Comparison of ENCODE assay signal across 1 cellular context in the genomic region with DNA sequence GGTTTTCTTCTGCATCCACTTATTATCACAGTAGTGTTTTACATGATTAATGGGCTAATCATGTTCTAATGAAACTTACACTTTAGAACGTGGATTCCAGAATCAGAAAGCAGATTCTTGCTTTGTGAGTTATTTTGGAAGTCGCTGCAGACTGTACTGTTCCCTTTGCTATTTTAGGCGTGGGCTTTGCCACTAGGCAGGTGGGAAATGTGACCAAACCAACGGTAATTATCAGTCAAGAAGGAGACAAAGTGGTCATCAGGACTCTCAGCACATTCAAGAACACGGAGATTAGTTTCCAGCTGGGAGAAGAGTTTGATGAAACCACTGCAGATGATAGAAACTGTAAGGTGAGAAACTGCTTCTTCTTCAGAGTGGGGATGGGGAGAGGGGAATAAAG.
TF ChIP-seq lines count a peak whose summit lies in the region.

No MANE protein-coding gene starts in this region.

TF ChIP-seq in GM23338, 12 proteins besides CTCF, POLR2A, EP300 and RAD21 (continued from another document):
- TF ChIP-seq, protein P1, sequence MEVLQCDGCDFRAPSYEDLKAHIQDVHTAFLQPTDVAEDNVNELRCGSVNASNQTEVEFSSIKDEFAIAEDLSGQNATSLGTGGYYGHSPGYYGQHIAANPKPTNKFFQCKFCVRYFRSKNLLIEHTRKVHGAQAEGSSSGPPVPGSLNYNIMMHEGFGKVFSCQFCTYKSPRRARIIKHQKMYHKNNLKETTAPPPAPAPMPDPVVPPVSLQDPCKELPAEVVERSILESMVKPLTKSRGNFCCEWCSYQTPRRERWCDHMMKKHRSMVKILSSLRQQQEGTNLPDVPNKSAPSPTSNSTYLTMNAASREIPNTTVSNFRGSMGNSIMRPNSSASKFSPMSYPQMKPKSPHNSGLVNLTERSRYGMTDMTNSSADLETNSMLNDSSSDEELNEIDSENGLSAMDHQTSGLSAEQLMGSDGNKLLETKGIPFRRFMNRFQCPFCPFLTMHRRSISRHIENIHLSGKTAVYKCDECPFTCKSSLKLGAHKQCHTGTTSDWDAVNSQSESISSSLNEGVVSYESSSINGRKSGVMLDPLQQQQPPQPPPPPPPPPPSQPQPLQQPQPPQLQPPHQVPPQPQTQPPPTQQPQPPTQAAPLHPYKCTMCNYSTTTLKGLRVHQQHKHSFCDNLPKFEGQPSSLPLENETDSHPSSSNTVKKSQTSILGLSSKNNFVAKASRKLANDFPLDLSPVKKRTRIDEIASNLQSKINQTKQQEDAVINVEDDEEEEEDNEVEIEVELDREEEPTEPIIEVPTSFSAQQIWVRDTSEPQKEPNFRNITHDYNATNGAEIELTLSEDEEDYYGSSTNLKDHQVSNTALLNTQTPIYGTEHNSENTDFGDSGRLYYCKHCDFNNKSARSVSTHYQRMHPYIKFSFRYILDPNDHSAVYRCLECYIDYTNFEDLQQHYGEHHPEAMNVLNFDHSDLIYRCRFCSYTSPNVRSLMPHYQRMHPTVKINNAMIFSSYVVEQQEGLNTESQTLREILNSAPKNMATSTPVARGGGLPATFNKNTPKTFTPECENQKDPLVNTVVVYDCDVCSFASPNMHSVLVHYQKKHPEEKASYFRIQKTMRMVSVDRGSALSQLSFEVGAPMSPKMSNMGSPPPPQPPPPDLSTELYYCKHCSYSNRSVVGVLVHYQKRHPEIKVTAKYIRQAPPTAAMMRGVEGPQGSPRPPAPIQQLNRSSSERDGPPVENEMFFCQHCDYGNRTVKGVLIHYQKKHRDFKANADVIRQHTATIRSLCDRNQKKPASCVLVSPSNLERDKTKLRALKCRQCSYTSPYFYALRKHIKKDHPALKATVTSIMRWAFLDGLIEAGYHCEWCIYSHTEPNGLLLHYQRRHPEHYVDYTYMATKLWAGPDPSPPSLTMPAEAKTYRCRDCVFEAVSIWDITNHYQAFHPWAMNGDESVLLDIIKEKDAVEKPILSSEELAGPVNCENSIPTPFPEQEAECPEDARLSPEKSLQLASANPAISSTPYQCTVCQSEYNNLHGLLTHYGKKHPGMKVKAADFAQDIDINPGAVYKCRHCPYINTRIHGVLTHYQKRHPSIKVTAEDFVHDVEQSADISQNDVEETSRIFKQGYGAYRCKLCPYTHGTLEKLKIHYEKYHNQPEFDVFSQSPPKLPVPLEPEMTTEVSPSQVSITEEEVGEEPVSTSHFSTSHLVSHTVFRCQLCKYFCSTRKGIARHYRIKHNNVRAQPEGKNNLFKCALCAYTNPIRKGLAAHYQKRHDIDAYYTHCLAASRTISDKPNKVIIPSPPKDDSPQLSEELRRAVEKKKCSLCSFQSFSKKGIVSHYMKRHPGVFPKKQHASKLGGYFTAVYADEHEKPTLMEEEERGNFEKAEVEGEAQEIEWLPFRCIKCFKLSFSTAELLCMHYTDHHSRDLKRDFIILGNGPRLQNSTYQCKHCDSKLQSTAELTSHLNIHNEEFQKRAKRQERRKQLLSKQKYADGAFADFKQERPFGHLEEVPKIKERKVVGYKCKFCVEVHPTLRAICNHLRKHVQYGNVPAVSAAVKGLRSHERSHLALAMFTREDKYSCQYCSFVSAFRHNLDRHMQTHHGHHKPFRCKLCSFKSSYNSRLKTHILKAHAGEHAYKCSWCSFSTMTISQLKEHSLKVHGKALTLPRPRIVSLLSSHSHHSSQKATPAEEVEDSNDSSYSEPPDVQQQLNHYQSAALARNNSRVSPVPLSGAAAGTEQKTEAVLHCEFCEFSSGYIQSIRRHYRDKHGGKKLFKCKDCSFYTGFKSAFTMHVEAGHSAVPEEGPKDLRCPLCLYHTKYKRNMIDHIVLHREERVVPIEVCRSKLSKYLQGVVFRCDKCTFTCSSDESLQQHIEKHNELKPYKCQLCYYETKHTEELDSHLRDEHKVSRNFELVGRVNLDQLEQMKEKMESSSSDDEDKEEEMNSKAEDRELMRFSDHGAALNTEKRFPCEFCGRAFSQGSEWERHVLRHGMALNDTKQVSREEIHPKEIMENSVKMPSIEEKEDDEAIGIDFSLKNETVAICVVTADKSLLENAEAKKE (CRISPR knock-in tag; IDR thresholded peaks at IDR 0.05) = no peak
- TF ChIP-seq CREB1 (CRISPR knock-in tag; IDR thresholded peaks at IDR 0.05; ENCODE audit: low read depth) (no peak), NANOG (IDR thresholded peaks at IDR 0.05; ENCODE audit: borderline replicate concordance) (no peak)
- TF ChIP-seq, protein P2, sequence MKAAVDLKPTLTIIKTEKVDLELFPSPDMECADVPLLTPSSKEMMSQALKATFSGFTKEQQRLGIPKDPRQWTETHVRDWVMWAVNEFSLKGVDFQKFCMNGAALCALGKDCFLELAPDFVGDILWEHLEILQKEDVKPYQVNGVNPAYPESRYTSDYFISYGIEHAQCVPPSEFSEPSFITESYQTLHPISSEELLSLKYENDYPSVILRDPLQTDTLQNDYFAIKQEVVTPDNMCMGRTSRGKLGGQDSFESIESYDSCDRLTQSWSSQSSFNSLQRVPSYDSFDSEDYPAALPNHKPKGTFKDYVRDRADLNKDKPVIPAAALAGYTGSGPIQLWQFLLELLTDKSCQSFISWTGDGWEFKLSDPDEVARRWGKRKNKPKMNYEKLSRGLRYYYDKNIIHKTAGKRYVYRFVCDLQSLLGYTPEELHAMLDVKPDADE (IDR thresholded peaks at IDR 0.05) = no peak
